In the genomic region with DNA sequence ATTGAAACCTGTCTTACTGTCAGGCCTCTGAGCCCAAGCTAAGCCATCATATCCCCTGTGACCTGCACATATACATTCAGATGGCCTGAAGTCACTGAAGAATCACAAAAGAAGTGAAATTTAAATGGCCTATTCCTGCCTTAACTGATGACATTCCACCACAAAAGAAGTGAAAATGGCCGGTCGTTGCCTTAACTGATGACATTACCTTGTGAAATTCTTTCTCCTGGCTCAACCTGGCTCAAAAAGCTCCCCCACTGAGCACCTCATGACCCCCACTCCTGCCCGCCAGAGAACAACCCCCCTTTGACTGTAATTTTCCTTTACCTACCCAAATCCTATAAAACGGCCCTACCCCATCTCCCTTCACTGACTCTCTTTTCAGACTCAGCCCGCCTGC, we compare ENCODE assay signal across 3 cellular contexts. TPM values are rescaled to one million over a fixed set of nuclear protein-coding genes. Genes with fewer than 3 reads are reported as not detected.
"Had no signal": no experiment of that assay in that cellular context is flagged by ENCODE, and none has a peak within 500 bp of the region (broad histone marks: within the 10 kb centered on the region; RNA-seq: fewer than 3 reads in every experiment).

No MANE protein-coding gene starts in this region.

RNA-seq across cellular contexts. Expression of a gene that starts 53.0 kb away (rescaled TPM):
- total RNA-seq: HT-29, LHCN-M2, MCF 10A had no signal
